Comparison of ENCODE assay signal across 8 cellular contexts in genomic region chr6:24524801-24525200, GRCh38. TPM values are rescaled to one million over a fixed set of nuclear protein-coding genes. Genes with fewer than 3 reads are reported as not detected.
DNase-seq lines count a peak whose midpoint lies in the region; ATAC-seq and TF ChIP-seq lines count a peak whose summit lies in the region.

No MANE protein-coding gene starts in this region.

- no peaks in the 10 kb centered on the region for H3K79me2 ChIP-seq in GM23338 (replicated peaks; ENCODE audit: insufficient read depth)

- H3F3A ChIP-seq in GM23338 (replicated peaks; ENCODE audit: low read depth) = no peaks in the 10 kb centered on the region

- intact Hi-C loops in ascending aorta (cut with DNase I) (no loop called here), esophagus muscularis mucosa (cut with DNase I) (loop anchor here (5.0 kb wide), 1 partner anchor 92 kb away; no protein-coding TSS in a partner anchor)

- no peak for TF ChIP-seq EP300 in esophagus muscularis mucosa (IDR thresholded peaks at IDR 0.05)

- peaks cover 1% of the 10 kb centered on the region for H3K27me3 Mint-ChIP-seq in GM23338 (ENCODE audit: insufficient read depth, low read depth, poor library complexity)

- H2AFZ ChIP-seq in GM23338 = no peak overlapping the region

- H3K27me3 ChIP-seq in GM23338 (ENCODE audit: insufficient read depth) (no peaks in the 10 kb centered on the region), ascending aorta (no peaks in the 10 kb centered on the region), esophagus muscularis mucosa (no peaks in the 10 kb centered on the region)

- TF ChIP-seq CTCF in GM23338 (conservative IDR thresholded peaks at IDR 0.05; ENCODE audit: low read depth in 2 of 2) (peak; percentile 80 to 90), ascending aorta (IDR thresholded peaks at IDR 0.05) (peak in 1 of 3 experiments; percentile 5), esophagus muscularis mucosa (IDR thresholded peaks at IDR 0.05) (no peak)

- H3K9me2 ChIP-seq in GM23338 (ENCODE audit: insufficient read depth) = no peaks in the 10 kb centered on the region

- H3K4me3 Mint-ChIP-seq in GM23338 = no peak overlapping the region

- DNase-seq in COLO668 (lab: John Stamatoyannopoulos, UW; ENCODE audit: unreplicated experiment) (peak; percentile 10), GM23338 (ENCODE audit: low spot score) (peak; percentile 83), NCI-H2227 (lab: John Stamatoyannopoulos, UW; ENCODE audit: unreplicated experiment) (peak; percentile 75), dermis blood vessel endothelial cell (peak; percentile 56), putamen (ENCODE audit: low spot score) (peak; percentile 35), ascending aorta (ENCODE audit: low spot score in 2 of 2) (no peak), esophagus muscularis mucosa (ENCODE audit: extremely low spot score) (no peak)

- no peaks in the 10 kb centered on the region for H3K4me1 ChIP-seq in GM23338 (ENCODE audit: insufficient read depth)
- H3K4me1 ChIP-seq in ascending aorta = no peaks in the 10 kb centered on the region
- no peaks in the 10 kb centered on the region for H3K4me1 ChIP-seq in esophagus muscularis mucosa

- no peaks in the 10 kb centered on the region for H3K9me3 ChIP-seq in ascending aorta
- no peaks in the 10 kb centered on the region for H3K9me3 ChIP-seq in esophagus muscularis mucosa

- TF ChIP-seq POLR2A in esophagus muscularis mucosa (IDR thresholded peaks at IDR 0.05; ENCODE audit: low read depth) = no peak

- H3K27ac ChIP-seq in GM23338 (ENCODE audit: low read depth) (no peak overlapping the region), ascending aorta (no peak overlapping the region), esophagus muscularis mucosa (replicated peaks in 1 of 4) (no peak overlapping the region)

- WGBS in esophagus muscularis mucosa = 69% methylated on average over 5 of the region's 5 CpGs

- H3K4me3 ChIP-seq in GM23338 (no peak overlapping the region), ascending aorta (no peak overlapping the region), esophagus muscularis mucosa (no peak overlapping the region)

- no peaks in the 10 kb centered on the region for H3K36me3 Mint-ChIP-seq in GM23338 (ENCODE audit: low read depth)

- H3K9me3 Mint-ChIP-seq in GM23338 = no peaks in the 10 kb centered on the region

- no peak overlapping the region for H3K27ac Mint-ChIP-seq in GM23338

- no peaks in the 10 kb centered on the region for H4K20me1 ChIP-seq in GM23338 (replicated peaks; ENCODE audit: insufficient read depth)

- no peaks in the 10 kb centered on the region for H3K4me1 Mint-ChIP-seq in GM23338

- no peaks in the 10 kb centered on the region for H3K36me3 ChIP-seq in GM23338 (ENCODE audit: insufficient read depth)
- H3K36me3 ChIP-seq in ascending aorta = peaks cover 0 to 4% of the 10 kb centered on the region in 2 donors
- peaks cover 0 to 35% (median 6%) of the 10 kb centered on the region in 4 donors for H3K36me3 ChIP-seq in esophagus muscularis mucosa

- H3K4me2 ChIP-seq in GM23338 = no peak overlapping the region

- ATAC-seq in GM23338 (peak; percentile 63), GM18870 (IDR thresholded peaks at IDR 0.05; ENCODE audit: unreplicated experiment) (no peak)

TF ChIP-seq in GM23338, 12 proteins besides CTCF, POLR2A, EP300 and RAD21 (continues in another document):
- TF ChIP-seq NANOG (IDR thresholded peaks at IDR 0.05; ENCODE audit: borderline replicate concordance) (no peak), POLR2AphosphoS5 (IDR thresholded peaks at IDR 0.05; ENCODE audit: low read depth) (no peak), ZNF114 (CRISPR knock-in tag; IDR thresholded peaks at IDR 0.05) (no peak), CREB1 (CRISPR knock-in tag; IDR thresholded peaks at IDR 0.05; ENCODE audit: low read depth) (no peak), EZH2phosphoT487 (IDR thresholded peaks at IDR 0.05; ENCODE audit: unreplicated experiment) (no peak), ZNF331 (CRISPR knock-in tag; IDR thresholded peaks at IDR 0.05; ENCODE audit: low read depth) (no peak), STAT1 (IDR thresholded peaks at IDR 0.05; ENCODE audit: unreplicated experiment) (no peak), ZNF462 (CRISPR knock-in tag; IDR thresholded peaks at IDR 0.05) (no peak)

RNA-seq across cellular contexts. Expression of gene ALDH5A1, which starts 30.0 kb away (rescaled TPM):
- 4.6 and 5.2 TPM in 2 replicates for total RNA-seq in GM23338 (2014; rRNA removed; shearing (Covaris generic))
- 2.7 and 3.1 TPM in 2 replicates for polyA plus RNA-seq in GM23338 (2016; fragmentation: Nextera tagmentation; extraction: Ambion mirVana)
- total RNA-seq in dermis blood vessel endothelial cell (1.0 and 1.2 TPM in 2 replicates), ascending aorta (0.21 TPM), esophagus muscularis mucosa (1 to 10 TPM; 2.5 to 3.5 (median 3.3) TPM)

RNA-seq across cellular contexts. Expression of gene GPLD1, which starts 35.4 kb away (rescaled TPM):
- 11.1 and 15.3 TPM in 2 replicates for total RNA-seq in GM23338 (2014; rRNA removed; shearing (Covaris generic))
- polyA plus RNA-seq in GM23338 (2016; fragmentation: Nextera tagmentation; extraction: Ambion mirVana) = 3.4 and 3.8 TPM in 2 replicates
- total RNA-seq in dermis blood vessel endothelial cell (0.05 and 0.17 TPM in 2 replicates), ascending aorta (3.5 TPM), esophagus muscularis mucosa (1 to 10 TPM; 3.8 to 5.3 (median 4.1) TPM)

Comparison
In these comparisons a context has a peak if more than half of its experiments do, and no peak if none do; other contexts are left out.
1. DNase-seq: peak in COLO668 (single experiment), GM23338 (single experiment), NCI-H2227 (single experiment), dermis blood vessel endothelial cell (single experiment) and putamen (single experiment); none in ascending aorta (0 of 2) and esophagus muscularis mucosa (single experiment).
2. CTCF ChIP-seq: peak in GM23338 (2 of 2); none in esophagus muscularis mucosa (0 of 3).